Comparison of ENCODE assay signal across 8 cellular contexts in genomic region chr20:11553603-11554002, GRCh38.
DNase-seq lines count a peak whose midpoint lies in the region; ATAC-seq and TF ChIP-seq lines count a peak whose summit lies in the region.

No MANE protein-coding gene starts in this region.

- peak; percentile 2 for DNase-seq in ACHN
- peak; percentile 9 for DNase-seq in H4 (ENCODE audit: low spot score)
- no peak for DNase-seq in RWPE2 (ENCODE audit: low spot score)
- DNase-seq in fibroblast of villous mesenchyme (ENCODE audit: low read depth), result no peak
- DNase-seq in gastrocnemius medialis, result no peak
- no peak for DNase-seq in hippocampal formation (lab: John Stamatoyannopoulos, UW)
- no peak for DNase-seq in activated naive CD4-positive, alpha-beta T cell (lab: John Stamatoyannopoulos, UW)

- peak; percentile 65 for TF ChIP-seq CTCF in RWPE2 (IDR thresholded peaks at IDR 0.05; ENCODE audit: poor library complexity, severe bottlenecking)
- TF ChIP-seq CTCF in fibroblast of villous mesenchyme (IDR thresholded peaks at IDR 0.05; ENCODE audit: insufficient read depth, low read depth, low read length), result peak; percentile 36
- no peak for TF ChIP-seq CTCF in gastrocnemius medialis (IDR thresholded peaks at IDR 0.05 in 4 of 5, conservative IDR thresholded peaks at IDR 0.05 in 1 of 5)

- TF ChIP-seq POLR2A in gastrocnemius medialis (IDR thresholded peaks at IDR 0.05), result no peak

- ATAC-seq in RWPE2 (ENCODE audit: low read depth) (peak; percentile 59; the same call in 1 of the 3 replicates), gastrocnemius medialis (no peak), HG02884 (IDR thresholded peaks at IDR 0.05; ENCODE audit: unreplicated experiment) (no peak)

- H3K27me3 ChIP-seq in RWPE2 (ENCODE audit: insufficient read depth, poor library complexity, severe bottlenecking) (no peaks in the 10 kb centered on the region), gastrocnemius medialis (no peaks in the 10 kb centered on the region)

- H3K9me3 ChIP-seq in RWPE2 (ENCODE audit: severe bottlenecking) (no peaks in the 10 kb centered on the region), gastrocnemius medialis (no peaks in the 10 kb centered on the region)

- no peak overlapping the region for H3K4me3 ChIP-seq in RWPE2 (ENCODE audit: severe bottlenecking)
- H3K4me3 ChIP-seq in fibroblast of villous mesenchyme (ENCODE audit: low read depth, low read length), result no peak overlapping the region
- no peak overlapping the region for H3K4me3 ChIP-seq in gastrocnemius medialis

- H3K4me1 ChIP-seq in RWPE2 (ENCODE audit: insufficient read depth, poor library complexity, severe bottlenecking) (no peaks in the 10 kb centered on the region), gastrocnemius medialis (peaks cover 8 to 9% of the 10 kb centered on the region in 2 donors)

- H3K36me3 ChIP-seq in RWPE2 (ENCODE audit: low read depth), result no peaks in the 10 kb centered on the region
- H3K36me3 ChIP-seq in gastrocnemius medialis, result no peaks in the 10 kb centered on the region

- in situ Hi-C loops in ACHN (cut with HindIII; ENCODE audit: low pct_ligation_motif_present, low pct_unique_long_range_greater_than_20kb, low sequenced_read_pairs), result no loop called here
- in situ Hi-C loops in gastrocnemius medialis (cut with MboI; ENCODE audit: low sequenced_read_pairs in 4 of 4), result no loop called here

- no peak overlapping the region for H3K27ac ChIP-seq in RWPE2 (ENCODE audit: poor library complexity, severe bottlenecking)
- H3K27ac ChIP-seq in gastrocnemius medialis, result no peak overlapping the region

- intact Hi-C loops in gastrocnemius medialis (cut with DNase I; ENCODE audit: low total_unique reads), result no loop called here

Comparison
In these comparisons a context has a peak if more than half of its experiments do, and no peak if none do; other contexts are left out.
1. DNase-seq: peak in ACHN (single experiment) and H4 (single experiment); none in RWPE2 (single experiment), fibroblast of villous mesenchyme (single experiment), gastrocnemius medialis (0 of 2), hippocampal formation (0 of 2) and activated naive CD4-positive, alpha-beta T cell (0 of 4).
2. CTCF ChIP-seq: peak in RWPE2 (single experiment) and fibroblast of villous mesenchyme (single experiment); none in gastrocnemius medialis (0 of 5).